In genomic region chr20:38134427-38135281, GRCh38 we compare ENCODE assay signal across 10 cellular contexts. TPM values are rescaled to one million over a fixed set of nuclear protein-coding genes. Genes with fewer than 3 reads are reported as not detected.
DNase-seq lines count a peak whose midpoint lies in the region; ATAC-seq and TF ChIP-seq lines count a peak whose summit lies in the region.
"Had no signal": no experiment of that assay in that cellular context is flagged by ENCODE, and none has a peak within 500 bp of the region (broad histone marks: within the 10 kb centered on the region; RNA-seq: fewer than 3 reads in every experiment).

No MANE protein-coding gene starts in this region.

- intact Hi-C loops in A673 (cut with micrococcal nuclease; ENCODE audit: unreplicated experiment) (no loop called here), lower lobe of right lung (cut with DNase I) (no loop called here)

- H3K27ac ChIP-seq in A673 (ENCODE audit: low read depth, low read length, poor library complexity, severe bottlenecking) (no peak overlapping the region), lower lobe of right lung (peak overlapping the region; percentile 73)

- ATAC-seq in lower lobe of right lung (peak in 1 of 2 donors; percentile 25), HG03439 (IDR thresholded peaks at IDR 0.05; ENCODE audit: unreplicated experiment) (no peak)

- TF ChIP-seq CTCF in A673 (conservative IDR thresholded peaks at IDR 0.05; ENCODE audit: low read depth, low read length), result no peak
- no peak for TF ChIP-seq CTCF in cardiac fibroblast (IDR thresholded peaks at IDR 0.05; ENCODE audit: low read depth, low read length)
- no peak for TF ChIP-seq CTCF in lower lobe of right lung (IDR thresholded peaks at IDR 0.05)

- POLR2A ChIA-PET in A673 (lab: Charles Lee; ENCODE audit: low non-redundant PET), result no interaction called here

- H3K9me3 ChIP-seq in A673 (ENCODE audit: low read depth, low read length, poor library complexity, severe bottlenecking) (no peaks in the 10 kb centered on the region), lower lobe of right lung (no peaks in the 10 kb centered on the region)

- H3K27me3 ChIP-seq in A673 (replicated peaks; ENCODE audit: insufficient read depth, low read depth, low read length, poor library complexity) (no peaks in the 10 kb centered on the region), lower lobe of right lung (ENCODE audit: low read depth) (no peaks in the 10 kb centered on the region)

- H3K4me3 ChIP-seq in A673 (ENCODE audit: low read depth, low read length, poor library complexity, severe bottlenecking) (no peak overlapping the region), cardiac fibroblast (replicated peaks in 1 of 2; ENCODE audit: low read depth in 2 of 2, low read length in 2 of 2) (no peak overlapping the region), lower lobe of right lung (no peak overlapping the region)

- H3K4me1 ChIP-seq in A673 (ENCODE audit: insufficient read depth, low read length, poor library complexity, severe bottlenecking), result no peaks in the 10 kb centered on the region
- H3K4me1 ChIP-seq in lower lobe of right lung, result peaks cover 32% of the 10 kb centered on the region

- DNase-seq in A673 (ENCODE audit: low spot score), result peak; percentile 49
- peak; percentile 47 for DNase-seq in NCI-H226
- peak; percentile 65 to 73 for DNase-seq in cardiac fibroblast (ENCODE audit: low read depth in 2 of 2)
- peak; percentile 46 for DNase-seq in lower lobe of right lung
- DNase-seq in foreskin melanocyte, result no peak
- no peak for DNase-seq in middle frontal gyrus (ENCODE audit: extremely low spot score, low spot score)
- DNase-seq in stimulated activated CD4-positive, alpha-beta T cell treated with anti-CD3 and anti-CD28 coated beads, Interleukin-4, amount 100 ng/mL, for 4 hours, result no peak
- DNase-seq: activated naive CD4-positive, alpha-beta T cell treated with anti-CD3 and anti-CD28 coated beads for 36 hours; stimulated activated CD4-positive, alpha-beta T cell treated with anti-CD3 and anti-CD28 coated beads, Interleukin-15, amount 100 ng/mL, for 24 hours had no signal

- CTCF ChIA-PET in A673 (lab: Charles Lee), result no interaction called here

- H3K36me3 ChIP-seq in A673 (ENCODE audit: insufficient read depth, low read length, poor library complexity, severe bottlenecking) (no peaks in the 10 kb centered on the region), lower lobe of right lung (peaks cover 88% of the 10 kb centered on the region)

- no TSS peak for BruUV-seq in A673 (replicated peaks; lab: Mats Ljungman, UMichigan)

RNA-seq across cellular contexts. Expression of gene TGM2, which starts 30.4 kb away (rescaled TPM):
- total RNA-seq in A673 (2021) (0.43 and 0.85 TPM in 2 replicates), lower lobe of right lung (362 TPM)
- total RNA-seq: activated naive CD4-positive, alpha-beta T cell treated with anti-CD3 and anti-CD28 coated beads for 36 hours had no signal

Comparison
In these comparisons a context has a peak if more than half of its experiments do, and no peak if none do; other contexts are left out.
1. DNase-seq: peak in A673 (single experiment), NCI-H226 (single experiment), cardiac fibroblast (2 of 2) and lower lobe of right lung (single experiment); none in foreskin melanocyte (single experiment), middle frontal gyrus (single experiment) and stimulated activated CD4-positive, alpha-beta T cell treated with anti-CD3 and anti-CD28 coated beads, Interleukin-4, amount 100 ng/mL, for 4 hours (0 of 2).
2. RNA of gene TGM2, which starts 30.4 kb away (total RNA-seq): 362 TPM in lower lobe of right lung (single experiment); 0.43 to 0.85 TPM in A673; every median in the first group is over 100 times any median in the second.